Comparison of ENCODE assay signal across 1 cellular context in the genomic region with DNA sequence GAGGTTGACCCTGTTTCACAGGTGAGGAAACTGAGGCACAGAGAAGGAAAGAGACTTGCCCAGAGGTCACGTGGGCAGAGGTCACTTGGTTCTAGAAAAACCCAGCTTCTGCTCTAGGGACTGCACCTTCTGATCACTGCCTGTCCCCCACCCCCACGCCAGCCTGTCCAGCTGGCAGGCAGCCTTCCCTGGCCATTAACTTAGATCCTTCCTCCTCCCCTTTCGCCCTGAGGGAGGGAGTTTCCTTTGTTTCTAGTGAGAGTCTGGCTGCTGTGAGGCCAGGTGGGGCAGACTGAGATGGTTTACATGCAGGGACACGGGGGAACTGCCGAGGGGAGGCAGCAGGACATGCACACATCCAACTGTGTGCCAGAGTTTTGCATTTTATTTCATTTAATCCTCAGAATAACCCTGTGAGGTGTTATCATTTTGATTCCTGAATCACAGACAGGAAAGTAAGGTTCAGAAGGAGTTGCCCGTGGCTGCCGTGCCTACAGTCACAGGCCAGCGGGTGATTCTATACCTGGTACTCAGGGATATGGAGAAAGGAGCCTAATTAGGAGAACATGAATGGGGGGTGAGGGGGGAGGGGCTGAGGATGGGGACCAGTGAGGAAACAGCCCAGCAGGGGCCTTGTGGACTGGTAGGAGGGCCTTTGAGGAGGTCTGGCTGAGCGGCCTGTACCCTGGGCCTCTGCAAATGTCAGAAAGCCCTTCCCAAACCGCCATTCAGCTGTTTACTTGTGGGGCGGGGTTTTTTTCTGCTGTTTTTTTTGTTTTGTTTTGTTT.
TF ChIP-seq lines count a peak whose summit lies in the region.

No MANE protein-coding gene starts in this region.

TF ChIP-seq in SK-N-SH, 30 proteins besides CTCF, POLR2A, EP300 and RAD21 (continued from another document):
- TF ChIP-seq, protein P1, sequence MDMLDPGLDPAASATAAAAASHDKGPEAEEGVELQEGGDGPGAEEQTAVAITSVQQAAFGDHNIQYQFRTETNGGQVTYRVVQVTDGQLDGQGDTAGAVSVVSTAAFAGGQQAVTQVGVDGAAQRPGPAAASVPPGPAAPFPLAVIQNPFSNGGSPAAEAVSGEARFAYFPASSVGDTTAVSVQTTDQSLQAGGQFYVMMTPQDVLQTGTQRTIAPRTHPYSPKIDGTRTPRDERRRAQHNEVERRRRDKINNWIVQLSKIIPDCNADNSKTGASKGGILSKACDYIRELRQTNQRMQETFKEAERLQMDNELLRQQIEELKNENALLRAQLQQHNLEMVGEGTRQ (IDR thresholded peaks at IDR 0.05; ENCODE audit: borderline replicate concordance, low read depth, low read length): no peak
- TF ChIP-seq GABPA (IDR thresholded peaks at IDR 0.05; ENCODE audit: low read depth): no peak
- no peak for TF ChIP-seq FOXJ3 (CRISPR knock-in tag; IDR thresholded peaks at IDR 0.05)
- no peak for TF ChIP-seq JUND (IDR thresholded peaks at IDR 0.05)
- no peak for TF ChIP-seq SMC3 (IDR thresholded peaks at IDR 0.05; ENCODE audit: low read depth, low read length)
- no peak for TF ChIP-seq GATA2 (CRISPR knock-in tag; IDR thresholded peaks at IDR 0.05)
- no peak for TF ChIP-seq TCF12 (IDR thresholded peaks at IDR 0.05)
- no peak for TF ChIP-seq MEF2A (IDR thresholded peaks at IDR 0.05; ENCODE audit: borderline replicate concordance, low read depth)
- TF ChIP-seq, protein P2, sequence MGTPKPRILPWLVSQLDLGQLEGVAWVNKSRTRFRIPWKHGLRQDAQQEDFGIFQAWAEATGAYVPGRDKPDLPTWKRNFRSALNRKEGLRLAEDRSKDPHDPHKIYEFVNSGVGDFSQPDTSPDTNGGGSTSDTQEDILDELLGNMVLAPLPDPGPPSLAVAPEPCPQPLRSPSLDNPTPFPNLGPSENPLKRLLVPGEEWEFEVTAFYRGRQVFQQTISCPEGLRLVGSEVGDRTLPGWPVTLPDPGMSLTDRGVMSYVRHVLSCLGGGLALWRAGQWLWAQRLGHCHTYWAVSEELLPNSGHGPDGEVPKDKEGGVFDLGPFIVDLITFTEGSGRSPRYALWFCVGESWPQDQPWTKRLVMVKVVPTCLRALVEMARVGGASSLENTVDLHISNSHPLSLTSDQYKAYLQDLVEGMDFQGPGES (IDR thresholded peaks at IDR 0.05; ENCODE audit: low read depth, low read length): no peak
- TF ChIP-seq NRF1 (IDR thresholded peaks at IDR 0.05; ENCODE audit: low read depth, low read length): no peak
- TF ChIP-seq ELF1 (IDR thresholded peaks at IDR 0.05): no peak
- TF ChIP-seq, protein P3, sequence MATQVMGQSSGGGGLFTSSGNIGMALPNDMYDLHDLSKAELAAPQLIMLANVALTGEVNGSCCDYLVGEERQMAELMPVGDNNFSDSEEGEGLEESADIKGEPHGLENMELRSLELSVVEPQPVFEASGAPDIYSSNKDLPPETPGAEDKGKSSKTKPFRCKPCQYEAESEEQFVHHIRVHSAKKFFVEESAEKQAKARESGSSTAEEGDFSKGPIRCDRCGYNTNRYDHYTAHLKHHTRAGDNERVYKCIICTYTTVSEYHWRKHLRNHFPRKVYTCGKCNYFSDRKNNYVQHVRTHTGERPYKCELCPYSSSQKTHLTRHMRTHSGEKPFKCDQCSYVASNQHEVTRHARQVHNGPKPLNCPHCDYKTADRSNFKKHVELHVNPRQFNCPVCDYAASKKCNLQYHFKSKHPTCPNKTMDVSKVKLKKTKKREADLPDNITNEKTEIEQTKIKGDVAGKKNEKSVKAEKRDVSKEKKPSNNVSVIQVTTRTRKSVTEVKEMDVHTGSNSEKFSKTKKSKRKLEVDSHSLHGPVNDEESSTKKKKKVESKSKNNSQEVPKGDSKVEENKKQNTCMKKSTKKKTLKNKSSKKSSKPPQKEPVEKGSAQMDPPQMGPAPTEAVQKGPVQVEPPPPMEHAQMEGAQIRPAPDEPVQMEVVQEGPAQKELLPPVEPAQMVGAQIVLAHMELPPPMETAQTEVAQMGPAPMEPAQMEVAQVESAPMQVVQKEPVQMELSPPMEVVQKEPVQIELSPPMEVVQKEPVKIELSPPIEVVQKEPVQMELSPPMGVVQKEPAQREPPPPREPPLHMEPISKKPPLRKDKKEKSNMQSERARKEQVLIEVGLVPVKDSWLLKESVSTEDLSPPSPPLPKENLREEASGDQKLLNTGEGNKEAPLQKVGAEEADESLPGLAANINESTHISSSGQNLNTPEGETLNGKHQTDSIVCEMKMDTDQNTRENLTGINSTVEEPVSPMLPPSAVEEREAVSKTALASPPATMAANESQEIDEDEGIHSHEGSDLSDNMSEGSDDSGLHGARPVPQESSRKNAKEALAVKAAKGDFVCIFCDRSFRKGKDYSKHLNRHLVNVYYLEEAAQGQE (IDR thresholded peaks at IDR 0.05; ENCODE audit: low read depth, low read length): no peak
- no peak for TF ChIP-seq EZH2phosphoT487 (IDR thresholded peaks at IDR 0.05; ENCODE audit: borderline replicate concordance, low read depth)
TF ChIP-seq in SK-N-SH: peak in this region for 0.
